Comparison of ENCODE assay signal across 1 cellular context in the genomic region with DNA sequence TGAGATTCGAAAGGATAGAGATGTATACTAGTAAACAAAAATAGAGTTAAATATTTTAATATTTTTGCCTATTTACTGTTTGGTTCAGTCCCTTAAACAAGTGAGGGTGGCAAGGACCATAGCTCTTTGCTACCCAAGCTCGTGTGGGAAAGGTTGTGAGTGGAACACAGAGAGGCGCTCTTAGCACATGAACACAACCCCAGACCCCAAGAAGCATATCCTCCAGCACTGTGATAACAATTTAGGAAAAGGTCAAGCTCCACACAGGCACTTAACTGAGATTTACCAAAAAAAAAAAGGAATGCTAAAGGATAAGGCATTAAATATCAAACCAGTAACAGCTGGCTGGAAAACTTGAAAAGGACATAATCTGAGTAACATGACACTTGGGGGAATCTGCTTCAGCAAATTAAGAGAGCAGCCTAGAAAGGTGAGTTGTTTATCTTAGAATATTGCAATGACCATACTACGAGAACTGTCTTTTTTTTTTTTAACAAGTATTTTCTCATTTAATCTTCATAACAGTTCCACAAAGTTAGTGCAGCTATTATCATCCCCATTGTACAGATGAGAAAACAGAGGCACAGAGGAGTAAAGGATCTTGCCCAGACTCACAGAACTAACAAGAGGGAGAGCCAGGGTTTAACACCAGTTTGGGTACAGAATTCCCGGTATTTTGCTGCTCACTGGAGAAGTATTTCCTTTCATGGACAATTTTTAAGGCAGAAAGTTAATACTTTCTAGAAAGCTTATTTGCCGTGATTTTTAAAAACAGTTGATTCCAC.
TF ChIP-seq lines count a peak whose summit lies in the region.

No MANE protein-coding gene starts in this region.

TF ChIP-seq in K562, 482 proteins besides CTCF, POLR2A, EP300 and RAD21:
- TF ChIP-seq RBM25 (IDR thresholded peaks at IDR 0.05; ENCODE audit: low read depth, low read length, severe bottlenecking) = peak; percentile 56
- TF ChIP-seq FOXM1 (IDR thresholded peaks at IDR 0.05; ENCODE audit: low read depth) = no peak
- TF ChIP-seq FOXM1 (CRISPR knock-in tag; IDR thresholded peaks at IDR 0.05; ENCODE audit: low read depth) = no peak
- no peak for TF ChIP-seq CBX3 (IDR thresholded peaks at IDR 0.05; ENCODE audit: borderline replicate concordance in 1 of 2, low read length in 2 of 2)
